Comparison of ENCODE assay signal across 8 cellular contexts in the genomic region with DNA sequence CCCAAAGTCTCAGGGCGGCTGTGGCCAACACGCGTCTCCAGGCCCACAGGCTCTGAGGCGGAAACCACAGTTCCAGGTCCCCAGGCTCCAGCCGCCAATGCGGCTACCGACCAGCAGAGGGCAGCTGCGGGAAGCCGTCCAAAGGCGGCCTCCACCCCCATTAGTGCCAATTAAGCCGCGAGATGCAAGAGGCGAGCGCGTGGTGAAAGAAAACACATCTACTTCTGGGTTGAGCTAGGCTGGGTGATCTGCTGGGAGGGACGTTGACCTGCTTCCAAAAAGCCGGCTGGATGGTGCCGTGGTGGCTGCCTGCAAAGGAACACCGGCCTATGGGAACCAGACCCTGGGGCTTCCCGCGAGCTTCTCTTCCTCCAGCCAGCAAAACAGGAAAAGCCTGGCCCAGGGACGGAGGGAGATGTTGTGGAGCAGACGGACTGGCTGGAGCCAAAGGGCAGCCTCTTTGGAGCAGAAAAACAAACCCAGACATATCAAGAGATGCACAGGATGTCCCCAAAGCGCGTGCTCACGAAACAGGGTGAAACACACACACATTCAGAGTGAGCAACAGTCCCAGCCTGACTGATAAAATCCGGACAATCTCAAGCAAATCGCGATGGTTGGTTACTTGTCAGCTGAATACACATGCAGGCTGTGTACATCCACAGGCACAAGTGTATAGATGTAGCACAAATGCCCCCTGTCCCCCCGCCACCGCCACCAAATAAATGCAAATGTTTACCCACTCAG.
DNase-seq lines count a peak whose midpoint lies in the region; ATAC-seq and TF ChIP-seq lines count a peak whose summit lies in the region.

No MANE protein-coding gene starts in this region.

- H4K20me1 ChIP-seq in neural cell (ENCODE audit: insufficient read depth) = no peaks in the 10 kb centered on the region

- H3K79me2 ChIP-seq in neural cell (replicated peaks; ENCODE audit: insufficient read depth, low read length) = no peaks in the 10 kb centered on the region

- TF ChIP-seq RAD21 in neural cell (conservative IDR thresholded peaks at IDR 0.05) = peak; percentile 78

- TF ChIP-seq EP300 in neural cell (conservative IDR thresholded peaks at IDR 0.05; ENCODE audit: poor library complexity, severe bottlenecking) = no peak

- H3K27ac ChIP-seq in neural cell (ENCODE audit: low read length) = no peak overlapping the region
- H3K27ac ChIP-seq in thymus (ENCODE audit: low read depth) = peak overlapping the region; percentile 2

- no peaks in the 10 kb centered on the region for H3K9me3 ChIP-seq in neural cell (ENCODE audit: low read length)
- no peaks in the 10 kb centered on the region for H3K9me3 ChIP-seq in thymus (ENCODE audit: control insufficient read depth)

- no peaks in the 10 kb centered on the region for H3K9me2 ChIP-seq in neural cell (ENCODE audit: insufficient read depth, low read length)

- no peaks in the 10 kb centered on the region for H3K36me3 ChIP-seq in neural cell (ENCODE audit: insufficient read depth, low read length)
- no peaks in the 10 kb centered on the region for H3K36me3 ChIP-seq in thymus (ENCODE audit: control insufficient read depth, insufficient read depth)

- TF ChIP-seq CTCF in GM20000 (IDR thresholded peaks at IDR 0.05; ENCODE audit: extremely low read depth, missing control alignments) (peak; percentile 96), neural cell (IDR thresholded peaks at IDR 0.05; ENCODE audit: poor library complexity, severe bottlenecking) (peak; percentile 84)

- no peak overlapping the region for H3K9ac ChIP-seq in neural cell (ENCODE audit: low read length)

- 11% methylated on average over 31 of the region's 31 CpGs for WGBS in thymus

- no peaks in the 10 kb centered on the region for H3K4me1 ChIP-seq in thymus (ENCODE audit: control insufficient read depth, insufficient read depth, low read length)

- no peak overlapping the region for H3K4me2 ChIP-seq in neural cell (ENCODE audit: low read length)

- H3F3A ChIP-seq in neural cell (ENCODE audit: insufficient read depth, low read length, poor library complexity, severe bottlenecking) = no peaks in the 10 kb centered on the region

- DNase-seq in DMS114 treated with DMSO at 0.1 percent for 48 hours (lab: John Stamatoyannopoulos, UW; ENCODE audit: unreplicated experiment) = peak; percentile 11
- peak; percentile 71 for DNase-seq in GM20000 (ENCODE audit: low spot score)
- peak; percentile 88 for DNase-seq in NCI-H82 (lab: John Stamatoyannopoulos, UW)
- peak; percentile 70 to 76 for DNase-seq in activated T-cell treated with anti-CD3 and anti-CD28 coated beads, Interleukin-2, amount 50 U/mL, for 48 hours
- DNase-seq in foreskin melanocyte = peak; percentile 55

- peak; percentile 71 for ATAC-seq in HG03575 (IDR thresholded peaks at IDR 0.05; ENCODE audit: extremely low read depth, insufficient number of reproducible peaks, low FRiP score, unreplicated experiment)

- H3K27me3 ChIP-seq in neural cell (ENCODE audit: insufficient read depth, low read depth, low read length) (no peaks in the 10 kb centered on the region), thymus (ENCODE audit: control insufficient read depth, insufficient read depth) (no peaks in the 10 kb centered on the region)

- H3K4me3 ChIP-seq in neural cell (ENCODE audit: low read length) (peak overlapping the region; percentile 54), thymus (ENCODE audit: low read length) (no peak overlapping the region)

- no peak overlapping the region for H2AFZ ChIP-seq in neural cell (ENCODE audit: low read depth, low read length)

TF ChIP-seq in neural cell, 6 proteins besides CTCF, POLR2A, EP300 and RAD21:
- TF ChIP-seq SMC3 (conservative IDR thresholded peaks at IDR 0.05; ENCODE audit: poor library complexity) (peak; percentile 88), TAF1 (IDR thresholded peaks at IDR 0.05; ENCODE audit: low read depth) (no peak)

Comparison
In these comparisons a context has a peak if more than half of its experiments do, and no peak if none do; other contexts are left out.
1. DNase-seq: peak in every context shown above with its lines; median percentile 88 in NCI-H82; 73 in activated T-cell treated with anti-CD3 and anti-CD28 coated beads, Interleukin-2, amount 50 U/mL, for 48 hours; 71 in GM20000; 55 in foreskin melanocyte; 11 in DMS114 treated with DMSO at 0.1 percent for 48 hours.